8 cellular contexts compared by ENCODE assay signal in the genomic region with DNA sequence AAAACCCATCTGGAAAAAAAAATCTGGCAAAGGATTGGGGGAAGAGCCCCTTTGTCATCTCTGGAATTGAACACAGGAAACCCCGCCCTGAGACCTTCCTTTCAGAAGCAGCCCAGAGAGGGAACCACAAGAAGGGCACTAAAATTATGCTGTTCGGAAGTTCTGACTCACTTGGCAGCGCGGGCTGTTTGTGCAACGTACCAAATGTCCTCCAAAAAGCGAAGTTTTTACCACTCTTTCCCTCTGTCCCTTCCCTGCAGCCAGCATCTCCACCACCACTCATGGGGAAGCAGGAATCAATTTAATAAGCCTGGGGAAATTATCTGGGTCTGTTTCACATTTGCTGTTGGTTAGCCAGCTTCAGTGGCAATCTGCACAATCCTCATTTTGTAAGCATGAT. TPM values are rescaled to one million over a fixed set of nuclear protein-coding genes. Genes with fewer than 3 reads are reported as not detected.
DNase-seq lines count a peak whose midpoint lies in the region; ATAC-seq and TF ChIP-seq lines count a peak whose summit lies in the region.

No MANE protein-coding gene starts in this region.

- peaks cover 66 to 86% (median 77%) of the 10 kb centered on the region in 4 donors for H3K4me1 Mint-ChIP-seq in CD4-positive, alpha-beta memory T cell

- TF ChIP-seq POLR2A in NB4 (IDR thresholded peaks at IDR 0.05; ENCODE audit: extremely low read depth, insufficient read length), result peak; percentile 28

- TF ChIP-seq CTCF in NB4 (IDR thresholded peaks at IDR 0.05; ENCODE audit: low read depth, low read length) (no peak), fibroblast of mammary gland (conservative IDR thresholded peaks at IDR 0.05; ENCODE audit: control insufficient read depth, insufficient read depth, low read depth, low read length) (no peak)

- peak overlapping the region in 1 of 2 donors; percentile 3 for H3K4me3 ChIP-seq in CD4-positive, alpha-beta memory T cell (ENCODE audit: low read length in 2 of 2)
- H3K4me3 ChIP-seq in NB4 (ENCODE audit: low read depth, low read length), result peak overlapping the region; percentile 42
- H3K4me3 ChIP-seq in fibroblast of mammary gland (ENCODE audit: control insufficient read depth, low read depth, low read length), result no peak overlapping the region

- ATAC-seq in HG03457 (IDR thresholded peaks at IDR 0.05; ENCODE audit: unreplicated experiment), result no peak

- intact Hi-C loops in CD4-positive, alpha-beta memory T cell (cut with micrococcal nuclease), result loop anchor here (5.0 kb wide), 1 partner anchor 362 kb away; the partner anchor contains the start of gene DICER1

- no peaks in the 10 kb centered on the region for H3K27me3 ChIP-seq in CD4-positive, alpha-beta memory T cell (ENCODE audit: insufficient read depth, low read length)

- H3K36me3 Mint-ChIP-seq in CD4-positive, alpha-beta memory T cell, result peaks cover 0 to 4% of the 10 kb centered on the region in 2 donors

- POLR2A ChIA-PET in CD4-positive, alpha-beta memory T cell (lab: Charles Lee; ENCODE audit: partially characterized antibody), result interaction anchor here (0.7 to 12.2 kb wide), 12 partner anchors 8 to 362 kb away, joined by 3 to 185 read pairs (median 4); partner anchors contain the start of genes DICER1 and GLRX5

- no peaks in the 10 kb centered on the region for H3K36me3 ChIP-seq in CD4-positive, alpha-beta memory T cell (ENCODE audit: insufficient read depth, low read length)

- peaks cover 91% of the 10 kb centered on the region for H3K4me1 ChIP-seq in CD4-positive, alpha-beta memory T cell (ENCODE audit: insufficient read depth, low read length)

- CTCF ChIA-PET in CD4-positive, alpha-beta memory T cell (lab: Charles Lee; ENCODE audit: partially characterized antibody), result interaction anchor here (1.6 to 25.2 kb wide), 3 partner anchors 7 to 66 kb away, joined by 4 to 845 read pairs (median 32); no protein-coding TSS in a partner anchor

- DNase-seq in CD4-positive, alpha-beta memory T cell, result peak; percentile 58 to 91 (median 63)
- peak; percentile 89 for DNase-seq in NB4 (ENCODE audit: low read depth)
- peak; percentile 54 for DNase-seq in activated CD8-positive, alpha-beta memory T cell treated with anti-CD3 and anti-CD28 coated beads, Interleukin-2, amount 50 U/mL, for 1 hour (ENCODE audit: extremely low read depth)
- DNase-seq in fibroblast of mammary gland (ENCODE audit: low read depth), result peak; percentile 90
- peak; percentile 81 for DNase-seq in stimulated activated CD4-positive, alpha-beta T cell treated with anti-CD3 and anti-CD28 coated beads, Interleukin-1b, Interleukin-23, amount 100 ng/mL, for 48 hours
- DNase-seq in NCI-H1930 (lab: John Stamatoyannopoulos, UW), result no peak
- DNase-seq in NCI-H2029 (lab: John Stamatoyannopoulos, UW), result no peak

- peak overlapping the region; percentile 83 for H3K27ac ChIP-seq in CD4-positive, alpha-beta memory T cell (ENCODE audit: low read depth, low read length)

- peak overlapping the region; percentile 67 to 86 (median 84) for H3K4me3 Mint-ChIP-seq in CD4-positive, alpha-beta memory T cell

- H3K27me3 Mint-ChIP-seq in CD4-positive, alpha-beta memory T cell, result no peaks in the 10 kb centered on the region

- peak overlapping the region; percentile 90 to 98 (median 96) for H3K27ac Mint-ChIP-seq in CD4-positive, alpha-beta memory T cell

- H3K9me3 Mint-ChIP-seq in CD4-positive, alpha-beta memory T cell, result no peaks in the 10 kb centered on the region

- no peaks in the 10 kb centered on the region for H3K9me3 ChIP-seq in CD4-positive, alpha-beta memory T cell (ENCODE audit: control insufficient read depth in 1 of 2, low read length in 2 of 2)

RNA-seq across cellular contexts. Expression of gene SYNE3, which starts 3.2 kb away (rescaled TPM):
- total RNA-seq in CD4-positive, alpha-beta memory T cell, result 10 to 100 TPM; 47.7 to 52.2 TPM
- 1 to 10 TPM; 4.3 to 9.0 TPM for polyA plus RNA-seq in CD4-positive, alpha-beta memory T cell

RNA-seq across cellular contexts. Expression of gene GLRX5, which starts 15.2 kb away (rescaled TPM):
- 10 to 100 TPM; 17.6 to 18.7 TPM for total RNA-seq in CD4-positive, alpha-beta memory T cell
- polyA plus RNA-seq in CD4-positive, alpha-beta memory T cell, result 10 to 100 TPM; 60.3 to 74.7 TPM

Comparison
In these comparisons a context has a peak if more than half of its experiments do, and no peak if none do; other contexts are left out.
1. DNase-seq: peak in CD4-positive, alpha-beta memory T cell (5 of 5), NB4 (single experiment), activated CD8-positive, alpha-beta memory T cell treated with anti-CD3 and anti-CD28 coated beads, Interleukin-2, amount 50 U/mL, for 1 hour (single experiment), fibroblast of mammary gland (single experiment) and stimulated activated CD4-positive, alpha-beta T cell treated with anti-CD3 and anti-CD28 coated beads, Interleukin-1b, Interleukin-23, amount 100 ng/mL, for 48 hours (single experiment); none in NCI-H1930 (0 of 2) and NCI-H2029 (single experiment).